8 cellular contexts compared by ENCODE assay signal in genomic region chr12:57006809-57007475, GRCh38. TPM values are rescaled to one million over a fixed set of nuclear protein-coding genes. Genes with fewer than 3 reads are reported as not detected.
DNase-seq lines count a peak whose midpoint lies in the region; ATAC-seq and TF ChIP-seq lines count a peak whose summit lies in the region.

No MANE protein-coding gene starts in this region.

- no peaks in the 10 kb centered on the region for H3K27me3 ChIP-seq in DND-41 (ENCODE audit: insufficient read depth, low read length, poor library complexity)
- no peaks in the 10 kb centered on the region for H3K27me3 ChIP-seq in ectodermal cell (ENCODE audit: control insufficient read depth, insufficient read depth, low read length, poor library complexity, severe bottlenecking)

- TF ChIP-seq CTCF in DND-41 (IDR thresholded peaks at IDR 0.05; ENCODE audit: borderline replicate concordance, extremely low read depth, low read length, poor library complexity, severe bottlenecking): no peak
- peak; percentile 53 for TF ChIP-seq CTCF in RWPE1 (conservative IDR thresholded peaks at IDR 0.05; ENCODE audit: low read depth)

- H3K36me3 ChIP-seq in DND-41 (ENCODE audit: insufficient read depth, low read length): peaks cover 30% of the 10 kb centered on the region
- peaks cover 27% of the 10 kb centered on the region for H3K36me3 ChIP-seq in ectodermal cell (ENCODE audit: control insufficient read depth, insufficient read depth, low read length)

- peak overlapping the region; percentile 33 for H3K9ac ChIP-seq in DND-41 (ENCODE audit: low read depth, low read length)

- no peak for ATAC-seq in DND-41 (ENCODE audit: insufficient read depth, low read depth)

- H3K4me2 ChIP-seq in DND-41 (ENCODE audit: insufficient read depth, low read length): peak overlapping the region; percentile 54; the same call in 1 of the 2 replicates

- H3K79me2 ChIP-seq in DND-41 (ENCODE audit: insufficient read depth, low read length): peaks cover 42% of the 10 kb centered on the region

- H3K4me3 ChIP-seq in DND-41 (ENCODE audit: low read depth in 1 of 2, low read length in 2 of 2): peak overlapping the region in 1 of 2 experiments; percentile 53; a peak in 2 of 4 replicates
- peak overlapping the region; percentile 4 for H3K4me3 ChIP-seq in ectodermal cell (ENCODE audit: insufficient read depth, low read depth, low read length)

- H4K20me1 ChIP-seq in DND-41 (ENCODE audit: insufficient read depth, low read length): peaks cover 28% of the 10 kb centered on the region

- H3K4me1 ChIP-seq in DND-41 (ENCODE audit: insufficient read depth, low read length): peaks cover 23% of the 10 kb centered on the region
- H3K4me1 ChIP-seq in ectodermal cell (ENCODE audit: control insufficient read depth, insufficient read depth, low read length): peaks cover 8% of the 10 kb centered on the region

- peak overlapping the region; percentile 64 for H2AFZ ChIP-seq in DND-41 (ENCODE audit: low read depth, low read length)

- DNase-seq in DND-41 (no peak), RWPE1 (ENCODE audit: low spot score) (no peak), retina (peak; percentile 56), NCI-H2029 (lab: John Stamatoyannopoulos, UW) (no peak), Ammon's horn (ENCODE audit: low spot score) (no peak), DMS53 (lab: John Stamatoyannopoulos, UW) (no peak), NCI-H82 (lab: John Stamatoyannopoulos, UW) (no peak)

- CTCF ChIA-PET in RWPE1 (lab: Yijun Ruan, JAX): interaction anchor here (0.6 to 1.1 kb wide), 6 partner anchors 9 to 105 kb away, joined by 3 to 4 read pairs (median 4); partner anchors contain the start of gene TAC3

- H3K27ac ChIP-seq in DND-41 (ENCODE audit: low read length) (no peak overlapping the region), RWPE1 (peak overlapping the region; percentile 71), ectodermal cell (ENCODE audit: insufficient read depth, low read depth, low read length, poor library complexity, severe bottlenecking) (no peak overlapping the region)

- POLR2A ChIA-PET in RWPE1 (lab: Yijun Ruan, JAX; ENCODE audit: low non-redundant PET): no interaction called here

- no peaks in the 10 kb centered on the region for H3K9me3 ChIP-seq in DND-41 (ENCODE audit: insufficient read depth, low read length, severe bottlenecking)
- no peaks in the 10 kb centered on the region for H3K9me3 ChIP-seq in ectodermal cell (ENCODE audit: control insufficient read depth, low read length)

- WGBS in ectodermal cell, 2 experiments: 82 to 84% methylated on average over 10 of the region's 10 CpGs

RNA-seq across cellular contexts. Expression of gene ZBTB39, which starts 0.6 kb away (rescaled TPM):
- 27.4 TPM for polyA plus RNA-seq in ectodermal cell (2013, experiment 1 of 4)
- polyA plus RNA-seq in ectodermal cell (2013, experiment 2 of 4): 34.2 TPM
- 22.1 TPM for polyA plus RNA-seq in ectodermal cell (2013, experiment 3 of 4)
- polyA plus RNA-seq in ectodermal cell (2013, experiment 4 of 4): 24.5 TPM

RNA-seq across cellular contexts. Expression of gene TAC3, which starts 9.4 kb away (rescaled TPM):
- polyA plus RNA-seq in ectodermal cell (2013, experiment 1 of 4): 13.4 TPM
- 14.7 TPM for polyA plus RNA-seq in ectodermal cell (2013, experiment 2 of 4)
- 14.5 TPM for polyA plus RNA-seq in ectodermal cell (2013, experiment 3 of 4)
- polyA plus RNA-seq in ectodermal cell (2013, experiment 4 of 4): 14.7 TPM

RNA-seq across cellular contexts. Expression of gene MYO1A, which starts 43.0 kb away (rescaled TPM):
- not detected for polyA plus RNA-seq in ectodermal cell (2013, experiment 1 of 4)
- 0.50 TPM for polyA plus RNA-seq in ectodermal cell (2013, experiment 2 of 4)
- not detected for polyA plus RNA-seq in ectodermal cell (2013, experiment 3 of 4)
- not detected for polyA plus RNA-seq in ectodermal cell (2013, experiment 4 of 4)

RNA-seq across cellular contexts. Expression of gene RDH16, which starts 49.5 kb away (rescaled TPM):
- polyA plus RNA-seq in ectodermal cell (2013, experiment 1 of 4): 0.85 TPM
- polyA plus RNA-seq in ectodermal cell (2013, experiment 2 of 4): 0.55 TPM
- 0.16 TPM for polyA plus RNA-seq in ectodermal cell (2013, experiment 3 of 4)
- polyA plus RNA-seq in ectodermal cell (2013, experiment 4 of 4): 0.45 TPM
